Comparison of ENCODE assay signal across 14 cellular contexts in the genomic region with DNA sequence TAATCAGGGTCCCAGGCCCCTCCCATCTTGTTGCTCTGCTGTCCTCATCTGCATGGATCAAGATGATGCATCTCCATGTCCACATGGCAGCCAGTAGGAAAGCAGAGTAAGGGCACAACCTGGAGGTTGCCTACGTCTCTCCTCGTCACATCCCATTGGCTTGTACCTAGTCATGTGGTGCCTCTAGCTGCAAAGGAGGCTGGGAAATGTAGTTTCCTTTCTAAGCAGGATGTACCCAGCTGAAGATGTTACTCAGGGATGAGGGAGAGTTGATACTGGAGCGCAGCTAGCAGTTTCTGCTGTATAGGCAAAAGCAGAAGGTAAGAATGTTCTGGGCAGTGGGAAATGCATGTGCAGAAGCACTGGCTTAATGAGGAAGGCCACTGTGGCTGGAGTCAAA. TPM values are rescaled to one million over a fixed set of nuclear protein-coding genes. Genes with fewer than 3 reads are reported as not detected.
DNase-seq lines count a peak whose midpoint lies in the region; ATAC-seq, FAIRE-seq and TF ChIP-seq lines count a peak whose summit lies in the region.
"Had no signal": no experiment of that assay in that cellular context is flagged by ENCODE, and none has a peak within 500 bp of the region (broad histone marks: within the 10 kb centered on the region; RNA-seq: fewer than 3 reads in every experiment).

No MANE protein-coding gene starts in this region.

- H3K9me3 Mint-ChIP-seq in naive thymus-derived CD4-positive, alpha-beta T cell: peaks cover 0 to 27% (median 9%) of the 10 kb centered on the region in 11 donors

- no peaks in the 10 kb centered on the region for H3K27me3 ChIP-seq in bronchial epithelial cell (ENCODE audit: control insufficient read depth, insufficient read depth, low read length)
- no peaks in the 10 kb centered on the region for H3K27me3 ChIP-seq in naive thymus-derived CD4-positive, alpha-beta T cell (ENCODE audit: control insufficient read depth in 2 of 2, insufficient read depth in 2 of 2, low read length in 2 of 2)

- DNase-seq in GM12865 (ENCODE audit: low read depth) (peak; percentile 27), bronchial epithelial cell (ENCODE audit: low read depth) (peak; percentile 33), GOT3 (lab: John Stamatoyannopoulos, UW) (no peak), SHP77 treated with DMSO at 0.1 percent for 48 hours (lab: John Stamatoyannopoulos, UW) (no peak), NCI-H1694 treated with DMSO at 0.1 percent for 48 hours (lab: John Stamatoyannopoulos, UW) (no peak)
- no peak for DNase-seq in naive thymus-derived CD4-positive, alpha-beta T cell
- DNase-seq: Caco-2; foreskin fibroblast; GM23248; stimulated activated naive CD4-positive, alpha-beta T cell treated with Interleukin-2 at 50 U/mL for 16 hours had no signal

- H3K4me3 Mint-ChIP-seq in naive thymus-derived CD4-positive, alpha-beta T cell: peak overlapping the region in 1 of 10 donors; percentile 65
- H3K4me3 Mint-ChIP-seq: activated naive CD8-positive, alpha-beta T cell had no signal

- TF ChIP-seq RAD21 in Ishikawa (IDR thresholded peaks at IDR 0.05; ENCODE audit: low read depth): no peak

- FAIRE-seq in bronchial epithelial cell (lab: Jason Lieb, UNC): no peak

- H3K27ac Mint-ChIP-seq in naive thymus-derived CD4-positive, alpha-beta T cell: peak overlapping the region in 1 of 9 donors; percentile 51
- H3K27ac Mint-ChIP-seq: activated naive CD8-positive, alpha-beta T cell had no signal

- peaks cover 1% of the 10 kb centered on the region for H3K36me3 ChIP-seq in bronchial epithelial cell (ENCODE audit: control insufficient read depth, insufficient read depth, low read length)
- peaks cover 0 to 7% (median 3%) of the 10 kb centered on the region in 3 experiments for H3K36me3 ChIP-seq in naive thymus-derived CD4-positive, alpha-beta T cell (ENCODE audit: control insufficient read depth in 2 of 3, insufficient read depth in 3 of 3, low read length in 3 of 3)

- H3K36me3 Mint-ChIP-seq in naive thymus-derived CD4-positive, alpha-beta T cell: peaks cover 5 to 82% (median 33%) of the 10 kb centered on the region in 5 donors

- H3K27me3 Mint-ChIP-seq in naive thymus-derived CD4-positive, alpha-beta T cell: no peaks in the 10 kb centered on the region
- H3K27me3 Mint-ChIP-seq: activated naive CD8-positive, alpha-beta T cell had no signal

- H3K4me3 ChIP-seq in GM12865 (ENCODE audit: low read depth, low read length) (no peak overlapping the region), bronchial epithelial cell (ENCODE audit: low read depth, low read length) (no peak overlapping the region)
- no peak overlapping the region for H3K4me3 ChIP-seq in naive thymus-derived CD4-positive, alpha-beta T cell (ENCODE audit: low read length)
- H3K4me3 ChIP-seq: GM23248, SK-N-MC had no signal

- H3K4me1 ChIP-seq in naive thymus-derived CD4-positive, alpha-beta T cell (ENCODE audit: control insufficient read depth in 2 of 2, insufficient read depth in 2 of 2, low read length in 2 of 2): no peaks in the 10 kb centered on the region

- no peak overlapping the region for H3K27ac ChIP-seq in naive thymus-derived CD4-positive, alpha-beta T cell (ENCODE audit: low read depth, low read length)
- H3K27ac ChIP-seq: GM23248, parathyroid adenoma, SK-N-MC had no signal

- intact Hi-C loops in naive thymus-derived CD4-positive, alpha-beta T cell (cut with micrococcal nuclease): no loop called here

- TF ChIP-seq CTCF in GM12865 (IDR thresholded peaks at IDR 0.05; ENCODE audit: insufficient read depth, low read depth, low read length, missing control alignments) (no peak), bronchial epithelial cell (IDR thresholded peaks at IDR 0.05; ENCODE audit: insufficient read depth, low read length, severe bottlenecking) (no peak)

- CTCF ChIA-PET in naive thymus-derived CD4-positive, alpha-beta T cell (lab: Charles Lee): no interaction called here

- peaks cover 0 to 16% (median 0%) of the 10 kb centered on the region in 3 experiments for H3K9me3 ChIP-seq in naive thymus-derived CD4-positive, alpha-beta T cell (ENCODE audit: control insufficient read depth in 2 of 3, low read length in 3 of 3)

- POLR2A ChIA-PET in naive thymus-derived CD4-positive, alpha-beta T cell (lab: Charles Lee): interaction anchor here (0.9 to 1.8 kb wide), 2 partner anchors 14 to 20 kb away, joined by 3 to 6 read pairs; no protein-coding TSS in a partner anchor

- ATAC-seq in naive thymus-derived CD4-positive, alpha-beta T cell: peak; percentile 68

- no peak for TF ChIP-seq EP300 in Ishikawa (IDR thresholded peaks at IDR 0.05; ENCODE audit: borderline replicate concordance)

- peaks cover 13 to 49% (median 32%) of the 10 kb centered on the region in 7 donors for H3K4me1 Mint-ChIP-seq in naive thymus-derived CD4-positive, alpha-beta T cell

TF ChIP-seq in Ishikawa, 13 proteins besides CTCF, POLR2A, EP300 and RAD21:
- no peak for TF ChIP-seq FOXM1 (IDR thresholded peaks at IDR 0.05; ENCODE audit: borderline replicate concordance, low read depth)
- TF ChIP-seq, protein P1, sequence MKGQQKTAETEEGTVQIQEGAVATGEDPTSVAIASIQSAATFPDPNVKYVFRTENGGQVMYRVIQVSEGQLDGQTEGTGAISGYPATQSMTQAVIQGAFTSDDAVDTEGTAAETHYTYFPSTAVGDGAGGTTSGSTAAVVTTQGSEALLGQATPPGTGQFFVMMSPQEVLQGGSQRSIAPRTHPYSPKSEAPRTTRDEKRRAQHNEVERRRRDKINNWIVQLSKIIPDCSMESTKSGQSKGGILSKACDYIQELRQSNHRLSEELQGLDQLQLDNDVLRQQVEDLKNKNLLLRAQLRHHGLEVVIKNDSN (IDR thresholded peaks at IDR 0.05): peak; percentile 92

RNA-seq across cellular contexts. Expression of a gene that starts 20.8 kb away (rescaled TPM):
- total RNA-seq in bronchial epithelial cell: 31.3 and 69.1 TPM in 2 replicates
- 10 to 100 TPM; 57.3 to 95.8 (median 64.1) TPM for total RNA-seq in naive thymus-derived CD4-positive, alpha-beta T cell
- 1 to 10 TPM; 4.8 to 7.9 TPM for polyA plus RNA-seq in naive thymus-derived CD4-positive, alpha-beta T cell

Comparison
In these comparisons a context has a peak if more than half of its experiments do, and no peak if none do; other contexts are left out.
1. DNase-seq: peak in GM12865 (single experiment) and bronchial epithelial cell (single experiment); none in naive thymus-derived CD4-positive, alpha-beta T cell (0 of 9), GOT3 (single experiment), SHP77 treated with DMSO at 0.1 percent for 48 hours (single experiment) and NCI-H1694 treated with DMSO at 0.1 percent for 48 hours (single experiment).